In genomic region chr2:111534816-111535803, GRCh38 we compare ENCODE assay signal across 9 cellular contexts.
DNase-seq lines count a peak whose midpoint lies in the region; ATAC-seq and TF ChIP-seq lines count a peak whose summit lies in the region.
"Had no signal": no experiment of that assay in that cellular context is flagged by ENCODE, and none has a peak within 500 bp of the region (broad histone marks: within the 10 kb centered on the region; RNA-seq: fewer than 3 reads in every experiment).

No MANE protein-coding gene starts in this region.

- no peaks in the 10 kb centered on the region for H3K4me1 Mint-ChIP-seq in Caco-2 (ENCODE audit: low read depth, unreplicated experiment)
- H3K4me1 Mint-ChIP-seq in neural progenitor cell, result peaks cover 19% of the 10 kb centered on the region

- H3K9me3 Mint-ChIP-seq in Caco-2 (ENCODE audit: unreplicated experiment) (no peaks in the 10 kb centered on the region), neural progenitor cell (peaks cover 15% of the 10 kb centered on the region)

- no peaks in the 10 kb centered on the region for H3K36me3 Mint-ChIP-seq in Caco-2 (ENCODE audit: insufficient read depth, unreplicated experiment)
- H3K36me3 Mint-ChIP-seq in neural progenitor cell, result peaks cover 1% of the 10 kb centered on the region

- H3K9me3 ChIP-seq in Caco-2, result no peaks in the 10 kb centered on the region
- no peaks in the 10 kb centered on the region for H3K9me3 ChIP-seq in colonic mucosa
- H3K9me3 ChIP-seq in neural progenitor cell (ENCODE audit: low read depth), result no peaks in the 10 kb centered on the region

- H3K4me3 Mint-ChIP-seq in Caco-2 (ENCODE audit: unreplicated experiment) (no peak overlapping the region), neural progenitor cell (no peak overlapping the region)

- peaks cover 10% of the 10 kb centered on the region for H3F3A ChIP-seq in neural progenitor cell (ENCODE audit: low read depth)

- H3K4me1 ChIP-seq in Caco-2 (peaks cover 5% of the 10 kb centered on the region; the same call in 1 of the 2 replicates), colonic mucosa (no peaks in the 10 kb centered on the region), neural progenitor cell (peaks cover 11% of the 10 kb centered on the region)

- DNase-seq in Caco-2, result peak; percentile 46
- peak; percentile 55 for DNase-seq in NCI-H2107 treated with DMSO at 0.1 percent for 48 hours (lab: John Stamatoyannopoulos, UW; ENCODE audit: unreplicated experiment)
- DNase-seq in colonic mucosa, result peak; percentile 36
- peak; percentile 46 for DNase-seq in neural progenitor cell (ENCODE audit: low spot score)
- no peak for DNase-seq in NCI-H748 (lab: John Stamatoyannopoulos, UW; ENCODE audit: unreplicated experiment)
- DNase-seq in effector CD8-positive, alpha-beta T cell (lab: John Stamatoyannopoulos, UW), result no peak
- DNase-seq in activated CD8-positive, alpha-beta memory T cell treated with anti-CD3 and anti-CD28 coated beads, Interleukin-2, amount 50 U/mL, for 4 hours, result no peak
- DNase-seq: NCI-H1417 had no signal

- H3K79me2 ChIP-seq in neural progenitor cell (ENCODE audit: low read depth), result no peaks in the 10 kb centered on the region

- no peaks in the 10 kb centered on the region for H3K36me3 ChIP-seq in Caco-2 (ENCODE audit: control insufficient read depth, insufficient read depth, low read length)
- H3K36me3 ChIP-seq in colonic mucosa, result no peaks in the 10 kb centered on the region
- H3K36me3 ChIP-seq in neural progenitor cell, result no peaks in the 10 kb centered on the region

- intact Hi-C loops in Caco-2 (cut with micrococcal nuclease; ENCODE audit: unreplicated experiment), result no loop called here
- intact Hi-C loops in colonic mucosa (cut with DNase I), result no loop called here

- CTCF ChIA-PET in Caco-2 (lab: Charles Lee), result interaction anchor here (0.7 kb wide), 1 partner anchor 164 kb away, joined by 4 read pairs; no protein-coding TSS in a partner anchor

- H3K4me3 ChIP-seq in Caco-2 (ENCODE audit: low read depth, low read length), result no peak overlapping the region
- no peak overlapping the region for H3K4me3 ChIP-seq in colonic mucosa
- no peak overlapping the region for H3K4me3 ChIP-seq in neural progenitor cell

- no peak overlapping the region for H3K9ac ChIP-seq in colonic mucosa (ENCODE audit: low read depth in 2 of 2, low read length in 2 of 2)
- H3K9ac ChIP-seq in neural progenitor cell, result no peak overlapping the region

- no peaks in the 10 kb centered on the region for H3K27me3 ChIP-seq in Caco-2 (replicated peaks; ENCODE audit: control insufficient read depth, insufficient read depth, low read length)
- H3K27me3 ChIP-seq in colonic mucosa, result no peaks in the 10 kb centered on the region
- H3K27me3 ChIP-seq in neural progenitor cell, result no peaks in the 10 kb centered on the region

- H2AFZ ChIP-seq in neural progenitor cell (replicated peaks), result no peak overlapping the region

- peak overlapping the region; percentile 27 for H3K27ac ChIP-seq in colonic mucosa
- peak overlapping the region; percentile 41 for H3K27ac ChIP-seq in neural progenitor cell

- H3K27ac Mint-ChIP-seq in Caco-2 (ENCODE audit: unreplicated experiment), result peak overlapping the region; percentile 5
- H3K27ac Mint-ChIP-seq in neural progenitor cell, result peak overlapping the region; percentile 68

- no peak for ATAC-seq in HG02870 (IDR thresholded peaks at IDR 0.05; ENCODE audit: unreplicated experiment)

- TF ChIP-seq CTCF in Caco-2 (IDR thresholded peaks at IDR 0.05; ENCODE audit: insufficient read depth in 1 of 2, low read depth in 1 of 2, low read length in 1 of 2, severe bottlenecking in 1 of 2, unreplicated experiment in 1 of 2) (no peak), colonic mucosa (IDR thresholded peaks at IDR 0.05) (no peak), neural progenitor cell (IDR thresholded peaks at IDR 0.05) (no peak)

- no TSS peak for BruUV-seq in Caco-2 (replicated peaks; lab: Mats Ljungman, UMichigan)

- POLR2A ChIA-PET in Caco-2 (lab: Charles Lee), result interaction anchor here (0.6 kb wide), 1 partner anchor 124 kb away, joined by 3 read pairs; no protein-coding TSS in a partner anchor

- H4K20me1 ChIP-seq in neural progenitor cell (ENCODE audit: low read depth), result no peaks in the 10 kb centered on the region

- H3K27me3 Mint-ChIP-seq in Caco-2 (ENCODE audit: insufficient read depth, unreplicated experiment) (no peaks in the 10 kb centered on the region), neural progenitor cell (ENCODE audit: insufficient read depth, low read depth) (peaks cover 2% of the 10 kb centered on the region)

- H3K4me2 ChIP-seq in neural progenitor cell, result peak overlapping the region; percentile 43

Comparison
In these comparisons a context has a peak if more than half of its experiments do, and no peak if none do; other contexts are left out.
1. DNase-seq: peak in Caco-2 (2 of 2), NCI-H2107 treated with DMSO at 0.1 percent for 48 hours (single experiment), colonic mucosa (single experiment) and neural progenitor cell (single experiment); none in NCI-H748 (single experiment), effector CD8-positive, alpha-beta T cell (single experiment) and activated CD8-positive, alpha-beta memory T cell treated with anti-CD3 and anti-CD28 coated beads, Interleukin-2, amount 50 U/mL, for 4 hours (single experiment).